Comparison of ENCODE assay signal across 7 cellular contexts in the genomic region with DNA sequence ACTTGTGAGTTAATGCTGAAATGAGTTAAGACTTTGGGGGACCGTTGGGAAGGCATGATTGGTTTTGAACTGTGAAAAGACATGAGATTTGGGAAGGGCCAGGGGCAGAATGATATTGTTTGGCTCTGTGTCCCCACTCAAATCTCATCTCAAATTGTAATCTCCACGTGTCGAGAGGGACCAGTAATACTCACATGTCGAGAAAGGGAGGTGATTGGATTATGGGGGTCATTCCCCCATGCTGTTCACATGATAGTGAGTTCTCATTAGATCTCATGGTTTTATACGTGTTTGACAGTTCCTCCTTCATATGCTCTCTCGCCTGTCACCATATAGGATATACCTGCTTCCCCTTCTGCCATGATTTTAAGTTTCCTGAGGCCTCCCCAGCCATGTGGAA. TPM values are rescaled to one million over a fixed set of nuclear protein-coding genes. Genes with fewer than 3 reads are reported as not detected.
"Had no signal": no experiment of that assay in that cellular context is flagged by ENCODE, and none has a peak within 500 bp of the region (broad histone marks: within the 10 kb centered on the region; RNA-seq: fewer than 3 reads in every experiment).

No MANE protein-coding gene starts in this region.

RNA-seq across cellular contexts. Expression of gene HTR1F, which starts 21.0 kb away (rescaled TPM):
- total RNA-seq: OCI-LY7, PC-3, PC-9, SJCRH30, SJSA1, SK-MEL-5 had no signal
- polyA plus RNA-seq: SK-N-SH had no signal
